ENCODE assay signal across 9 cellular contexts in the genomic region with DNA sequence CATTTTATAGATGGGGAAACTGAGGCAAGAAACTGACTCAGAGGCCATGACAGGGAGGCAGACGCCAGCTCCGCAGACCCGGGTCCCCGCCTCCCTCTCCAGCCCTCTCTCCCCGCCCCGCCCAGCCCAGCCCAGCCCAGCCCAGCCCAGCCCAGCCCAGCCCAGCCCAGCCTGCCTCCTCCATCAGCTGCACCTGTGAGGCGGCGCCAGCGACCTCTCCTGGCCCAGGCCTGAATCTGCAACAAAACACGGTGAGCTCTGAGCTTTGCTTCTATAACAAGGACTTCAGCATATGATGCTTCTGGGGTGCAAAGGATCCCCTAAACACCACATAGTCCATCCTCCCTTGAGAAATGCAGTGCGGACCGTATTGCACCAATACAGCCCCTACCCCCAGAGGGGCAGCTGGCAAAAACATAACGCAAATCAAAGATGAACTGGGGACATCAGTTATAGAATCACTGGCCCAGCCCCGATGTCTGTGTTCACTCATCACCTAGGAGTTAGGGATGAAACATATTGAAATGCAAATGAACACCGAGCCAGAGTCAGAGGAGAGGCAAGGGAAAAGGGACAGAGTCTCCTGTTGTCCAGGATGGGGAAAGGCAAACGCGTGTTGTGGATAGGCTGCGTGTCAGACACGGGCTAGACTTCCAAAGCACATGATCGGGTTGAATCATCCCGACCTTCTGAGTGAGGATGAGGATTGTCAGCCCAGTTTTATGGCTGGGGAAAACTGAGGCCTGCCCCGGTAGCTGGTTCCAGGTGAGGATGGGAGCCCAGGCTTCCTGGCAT.
DNase-seq lines count a peak whose midpoint lies in the region; ATAC-seq and TF ChIP-seq lines count a peak whose summit lies in the region.
"Had no signal": no experiment of that assay in that cellular context is flagged by ENCODE, and none has a peak within 500 bp of the region (broad histone marks: within the 10 kb centered on the region; RNA-seq: fewer than 3 reads in every experiment).

No MANE protein-coding gene starts in this region.

- H3K4me3 ChIP-seq in GM23338 (no peak overlapping the region), iPS-20b (ENCODE audit: low read length) (no peak overlapping the region)
- H3K4me3 ChIP-seq: SK-N-MC had no signal

- no peaks in the 10 kb centered on the region; the same call in 2 of the 3 replicates for H3K9me3 Mint-ChIP-seq in GM23338

- no peak overlapping the region for H3K4me3 Mint-ChIP-seq in GM23338

- H3K9ac ChIP-seq in iPS-20b (ENCODE audit: low read depth, low read length) = 0 out of 2 replicates have a peak overlapping the region, but pooled peaks have one; percentile 22

- H3K36me3 ChIP-seq in GM23338 (ENCODE audit: insufficient read depth) (no peaks in the 10 kb centered on the region), iPS-20b (ENCODE audit: insufficient read depth, low read depth, low read length) (no peaks in the 10 kb centered on the region)

- H3K27me3 Mint-ChIP-seq in GM23338 (ENCODE audit: insufficient read depth, low read depth, poor library complexity) = peaks cover 19% of the 10 kb centered on the region

- H3K9me3 ChIP-seq in iPS-20b (ENCODE audit: insufficient read depth, low read depth, low read length) = no peaks in the 10 kb centered on the region

- ATAC-seq in GM23338 = peak; percentile 81
- no peak for ATAC-seq in GM21737 (IDR thresholded peaks at IDR 0.05; ENCODE audit: unreplicated experiment)
- ATAC-seq in HG03520 (IDR thresholded peaks at IDR 0.05; ENCODE audit: unreplicated experiment) = no peak

- H3F3A ChIP-seq in GM23338 (replicated peaks; ENCODE audit: low read depth) = no peaks in the 10 kb centered on the region

- DNase-seq in GM23338 (ENCODE audit: low spot score) = peak; percentile 85
- peak; percentile 63 for DNase-seq in SW480 (ENCODE audit: low spot score)
- no peak for DNase-seq in GOT3 (lab: John Stamatoyannopoulos, UW)
- no peak for DNase-seq in NCI-H2029 treated with DMSO at 0.1 percent for 48 hours (lab: John Stamatoyannopoulos, UW)

- peak overlapping the region; percentile 51; the same call in 1 of the 2 replicates for H3K4me2 ChIP-seq in GM23338

- H3K27me3 ChIP-seq in GM23338 (ENCODE audit: insufficient read depth) = no peaks in the 10 kb centered on the region
- no peaks in the 10 kb centered on the region for H3K27me3 ChIP-seq in iPS-20b (ENCODE audit: insufficient read depth, low read length)

- H2AFZ ChIP-seq in GM23338 = no peak overlapping the region

- H3K79me2 ChIP-seq in GM23338 (replicated peaks; ENCODE audit: insufficient read depth) = no peaks in the 10 kb centered on the region

- no peaks in the 10 kb centered on the region for H3K36me3 Mint-ChIP-seq in GM23338 (ENCODE audit: low read depth)

- H3K9me2 ChIP-seq in GM23338 (ENCODE audit: insufficient read depth) = no peaks in the 10 kb centered on the region

- H3K27ac Mint-ChIP-seq in GM23338 = 0 out of 2 replicates have a peak overlapping the region, but pooled peaks have one; percentile 20

- peak; percentile 35; the same call in 1 of the 2 replicates for TF ChIP-seq CTCF in 22Rv1 (IDR thresholded peaks at IDR 0.05)
- TF ChIP-seq CTCF in GM23338 (conservative IDR thresholded peaks at IDR 0.05; ENCODE audit: low read depth in 2 of 2) = peak; percentile 53 to 78

- H3K27ac ChIP-seq in 22Rv1 (no peak overlapping the region), GM23338 (ENCODE audit: low read depth) (no peak overlapping the region), iPS-20b (ENCODE audit: low read length) (no peak overlapping the region)
- H3K27ac ChIP-seq: SK-N-MC had no signal

- H3K4me1 ChIP-seq in GM23338 (ENCODE audit: insufficient read depth) (peaks cover 4% of the 10 kb centered on the region), iPS-20b (ENCODE audit: insufficient read depth, low read length) (peaks cover 20% of the 10 kb centered on the region)

- no peaks in the 10 kb centered on the region for H4K20me1 ChIP-seq in GM23338 (replicated peaks; ENCODE audit: insufficient read depth)

- peaks cover 31% of the 10 kb centered on the region for H3K4me1 Mint-ChIP-seq in GM23338

TF ChIP-seq in GM23338, 12 proteins besides CTCF, POLR2A, EP300 and RAD21 (continues in another document):
- no peak for TF ChIP-seq EZH2 (IDR thresholded peaks at IDR 0.05; ENCODE audit: low read depth, unreplicated experiment)
- TF ChIP-seq ZNF331 (CRISPR knock-in tag; IDR thresholded peaks at IDR 0.05; ENCODE audit: low read depth) = no peak
- TF ChIP-seq, protein P1, sequence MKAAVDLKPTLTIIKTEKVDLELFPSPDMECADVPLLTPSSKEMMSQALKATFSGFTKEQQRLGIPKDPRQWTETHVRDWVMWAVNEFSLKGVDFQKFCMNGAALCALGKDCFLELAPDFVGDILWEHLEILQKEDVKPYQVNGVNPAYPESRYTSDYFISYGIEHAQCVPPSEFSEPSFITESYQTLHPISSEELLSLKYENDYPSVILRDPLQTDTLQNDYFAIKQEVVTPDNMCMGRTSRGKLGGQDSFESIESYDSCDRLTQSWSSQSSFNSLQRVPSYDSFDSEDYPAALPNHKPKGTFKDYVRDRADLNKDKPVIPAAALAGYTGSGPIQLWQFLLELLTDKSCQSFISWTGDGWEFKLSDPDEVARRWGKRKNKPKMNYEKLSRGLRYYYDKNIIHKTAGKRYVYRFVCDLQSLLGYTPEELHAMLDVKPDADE (IDR thresholded peaks at IDR 0.05) = no peak
- no peak for TF ChIP-seq EZH2phosphoT487 (IDR thresholded peaks at IDR 0.05; ENCODE audit: unreplicated experiment)
- no peak for TF ChIP-seq STAT1 (IDR thresholded peaks at IDR 0.05; ENCODE audit: unreplicated experiment)
- TF ChIP-seq JUNB (IDR thresholded peaks at IDR 0.05; ENCODE audit: unreplicated experiment) = no peak
- TF ChIP-seq ZNF114 (CRISPR knock-in tag; IDR thresholded peaks at IDR 0.05) = no peak
- TF ChIP-seq, protein P2, sequence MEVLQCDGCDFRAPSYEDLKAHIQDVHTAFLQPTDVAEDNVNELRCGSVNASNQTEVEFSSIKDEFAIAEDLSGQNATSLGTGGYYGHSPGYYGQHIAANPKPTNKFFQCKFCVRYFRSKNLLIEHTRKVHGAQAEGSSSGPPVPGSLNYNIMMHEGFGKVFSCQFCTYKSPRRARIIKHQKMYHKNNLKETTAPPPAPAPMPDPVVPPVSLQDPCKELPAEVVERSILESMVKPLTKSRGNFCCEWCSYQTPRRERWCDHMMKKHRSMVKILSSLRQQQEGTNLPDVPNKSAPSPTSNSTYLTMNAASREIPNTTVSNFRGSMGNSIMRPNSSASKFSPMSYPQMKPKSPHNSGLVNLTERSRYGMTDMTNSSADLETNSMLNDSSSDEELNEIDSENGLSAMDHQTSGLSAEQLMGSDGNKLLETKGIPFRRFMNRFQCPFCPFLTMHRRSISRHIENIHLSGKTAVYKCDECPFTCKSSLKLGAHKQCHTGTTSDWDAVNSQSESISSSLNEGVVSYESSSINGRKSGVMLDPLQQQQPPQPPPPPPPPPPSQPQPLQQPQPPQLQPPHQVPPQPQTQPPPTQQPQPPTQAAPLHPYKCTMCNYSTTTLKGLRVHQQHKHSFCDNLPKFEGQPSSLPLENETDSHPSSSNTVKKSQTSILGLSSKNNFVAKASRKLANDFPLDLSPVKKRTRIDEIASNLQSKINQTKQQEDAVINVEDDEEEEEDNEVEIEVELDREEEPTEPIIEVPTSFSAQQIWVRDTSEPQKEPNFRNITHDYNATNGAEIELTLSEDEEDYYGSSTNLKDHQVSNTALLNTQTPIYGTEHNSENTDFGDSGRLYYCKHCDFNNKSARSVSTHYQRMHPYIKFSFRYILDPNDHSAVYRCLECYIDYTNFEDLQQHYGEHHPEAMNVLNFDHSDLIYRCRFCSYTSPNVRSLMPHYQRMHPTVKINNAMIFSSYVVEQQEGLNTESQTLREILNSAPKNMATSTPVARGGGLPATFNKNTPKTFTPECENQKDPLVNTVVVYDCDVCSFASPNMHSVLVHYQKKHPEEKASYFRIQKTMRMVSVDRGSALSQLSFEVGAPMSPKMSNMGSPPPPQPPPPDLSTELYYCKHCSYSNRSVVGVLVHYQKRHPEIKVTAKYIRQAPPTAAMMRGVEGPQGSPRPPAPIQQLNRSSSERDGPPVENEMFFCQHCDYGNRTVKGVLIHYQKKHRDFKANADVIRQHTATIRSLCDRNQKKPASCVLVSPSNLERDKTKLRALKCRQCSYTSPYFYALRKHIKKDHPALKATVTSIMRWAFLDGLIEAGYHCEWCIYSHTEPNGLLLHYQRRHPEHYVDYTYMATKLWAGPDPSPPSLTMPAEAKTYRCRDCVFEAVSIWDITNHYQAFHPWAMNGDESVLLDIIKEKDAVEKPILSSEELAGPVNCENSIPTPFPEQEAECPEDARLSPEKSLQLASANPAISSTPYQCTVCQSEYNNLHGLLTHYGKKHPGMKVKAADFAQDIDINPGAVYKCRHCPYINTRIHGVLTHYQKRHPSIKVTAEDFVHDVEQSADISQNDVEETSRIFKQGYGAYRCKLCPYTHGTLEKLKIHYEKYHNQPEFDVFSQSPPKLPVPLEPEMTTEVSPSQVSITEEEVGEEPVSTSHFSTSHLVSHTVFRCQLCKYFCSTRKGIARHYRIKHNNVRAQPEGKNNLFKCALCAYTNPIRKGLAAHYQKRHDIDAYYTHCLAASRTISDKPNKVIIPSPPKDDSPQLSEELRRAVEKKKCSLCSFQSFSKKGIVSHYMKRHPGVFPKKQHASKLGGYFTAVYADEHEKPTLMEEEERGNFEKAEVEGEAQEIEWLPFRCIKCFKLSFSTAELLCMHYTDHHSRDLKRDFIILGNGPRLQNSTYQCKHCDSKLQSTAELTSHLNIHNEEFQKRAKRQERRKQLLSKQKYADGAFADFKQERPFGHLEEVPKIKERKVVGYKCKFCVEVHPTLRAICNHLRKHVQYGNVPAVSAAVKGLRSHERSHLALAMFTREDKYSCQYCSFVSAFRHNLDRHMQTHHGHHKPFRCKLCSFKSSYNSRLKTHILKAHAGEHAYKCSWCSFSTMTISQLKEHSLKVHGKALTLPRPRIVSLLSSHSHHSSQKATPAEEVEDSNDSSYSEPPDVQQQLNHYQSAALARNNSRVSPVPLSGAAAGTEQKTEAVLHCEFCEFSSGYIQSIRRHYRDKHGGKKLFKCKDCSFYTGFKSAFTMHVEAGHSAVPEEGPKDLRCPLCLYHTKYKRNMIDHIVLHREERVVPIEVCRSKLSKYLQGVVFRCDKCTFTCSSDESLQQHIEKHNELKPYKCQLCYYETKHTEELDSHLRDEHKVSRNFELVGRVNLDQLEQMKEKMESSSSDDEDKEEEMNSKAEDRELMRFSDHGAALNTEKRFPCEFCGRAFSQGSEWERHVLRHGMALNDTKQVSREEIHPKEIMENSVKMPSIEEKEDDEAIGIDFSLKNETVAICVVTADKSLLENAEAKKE (CRISPR knock-in tag; IDR thresholded peaks at IDR 0.05) = no peak
- TF ChIP-seq NANOG (IDR thresholded peaks at IDR 0.05; ENCODE audit: borderline replicate concordance) = no peak

Comparison
In these comparisons a context has a peak if more than half of its experiments do, and no peak if none do; other contexts are left out.
1. DNase-seq: peak in GM23338 (single experiment) and SW480 (single experiment); none in GOT3 (single experiment) and NCI-H2029 treated with DMSO at 0.1 percent for 48 hours (single experiment).